Comparison of ENCODE assay signal across 28 cellular contexts in the genomic region with DNA sequence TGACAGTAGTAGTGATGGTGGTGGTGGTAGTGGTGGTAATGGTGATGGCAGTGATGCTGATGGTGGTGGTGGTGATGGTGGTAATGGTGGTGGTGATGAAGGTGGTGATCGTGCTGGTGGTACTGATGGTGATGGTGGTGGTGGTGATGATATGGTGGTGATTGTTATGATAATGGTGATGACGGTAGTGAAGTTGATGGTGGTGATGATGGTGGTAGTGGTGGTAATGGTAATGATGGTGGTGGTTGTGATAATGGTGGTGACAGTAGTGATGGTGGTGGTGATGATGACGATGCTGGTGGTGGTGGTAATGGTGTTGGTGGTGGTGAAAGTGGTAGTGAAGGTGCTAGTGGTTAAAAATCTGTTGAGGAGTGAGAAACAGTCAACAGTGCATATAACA.
"Had no signal": no experiment of that assay in that cellular context is flagged by ENCODE, and none has a peak within 500 bp of the region (broad histone marks: within the 10 kb centered on the region; RNA-seq: fewer than 3 reads in every experiment).

No MANE protein-coding gene starts in this region.

- H3K4me3 ChIP-seq: MG63, SJCRH30, SK-N-MC had no signal

- ATAC-seq: activated CD8-positive, alpha-beta memory T cell treated with anti-CD3 and anti-CD28 coated beads, Interleukin-2, amount 10 ng/mL, durations not matched to agents 7 days and 5 days; activated naive CD8-positive, alpha-beta T cell treated with anti-CD3 and anti-CD28 coated beads, Interleukin-2, amount 50 U/mL, for 24 hours; Panc1 had no signal

- H3K9me3 ChIP-seq: MG63, SJCRH30 had no signal

- H3K27ac ChIP-seq: brain microvascular endothelial cell, SJCRH30, SK-N-MC, WERI-Rb-1 had no signal

- H3K4me1 ChIP-seq: SJCRH30 had no signal

- H3K36me3 ChIP-seq: brain microvascular endothelial cell, MG63, SJCRH30, WERI-Rb-1 had no signal

- DNase-seq: activated CD4-positive, alpha-beta memory T cell treated with anti-CD3 and anti-CD28 coated beads, Interleukin-2, amount 10 ng/mL, durations not matched to agents 7 days and 5 days; activated CD4-positive, alpha-beta T cell treated with anti-CD3 and anti-CD28 coated beads for 1 hour; activated CD4-positive, alpha-beta T cell treated with anti-CD3 and anti-CD28 coated beads for 48 hours; activated CD4-positive, CD25-positive, alpha-beta regulatory T cell; activated CD8-positive, alpha-beta memory T cell treated with anti-CD3 and anti-CD28 coated beads for 24 hours; activated CD8-positive, alpha-beta memory T cell treated with anti-CD3 and anti-CD28 coated beads, Interleukin-2, amount 10 ng/mL, durations not matched to agents 7 days and 5 days; activated CD8-positive, alpha-beta memory T cell treated with anti-CD3 and anti-CD28 coated beads, Interleukin-2, amount 50 U/mL, for 48 hours; activated effector memory CD4-positive, alpha-beta T cell treated with Interleukin-2 at 50 U/mL for 16 hours; activated naive CD4-positive, alpha-beta T cell treated with anti-CD3 and anti-CD28 coated beads, Interleukin-2, amount 10 ng/mL, durations not matched to agents 7 days and 5 days; activated naive CD8-positive, alpha-beta T cell treated with anti-CD3 and anti-CD28 coated beads, Interleukin-2, amount 50 U/mL, for 24 hours; activated T-cell treated with anti-CD3 and anti-CD28 coated beads, Interleukin-2, amount 50 U/mL, for 48 hours; anterior cingulate cortex; brain microvascular endothelial cell; central memory CD4-positive, alpha-beta T cell; MG63; NCI-H1048; NCI-H1105 treated with DMSO at 0.1 percent for 48 hours; NCI-H1436; NCI-H1694; NCI-H1930; NCI-H345; NCI-H524 treated with DMSO at 0.1 percent for 48 hours; SHP77; SJCRH30; T1000; WERI-Rb-1 had no signal

- H3K27me3 ChIP-seq: brain microvascular endothelial cell, MG63, SJCRH30 had no signal
